29 cellular contexts compared by ENCODE assay signal in genomic region chr15:78623786-78624497, GRCh38. TPM values are rescaled to one million over a fixed set of nuclear protein-coding genes. Genes with fewer than 3 reads are reported as not detected.
"Had no signal": no experiment of that assay in that cellular context is flagged by ENCODE, and none has a peak within 500 bp of the region (broad histone marks: within the 10 kb centered on the region; RNA-seq: fewer than 3 reads in every experiment).

No MANE protein-coding gene starts in this region.

- H3K4me3 ChIP-seq: dorsolateral prefrontal cortex, heart left ventricle, neural progenitor cell, ovary, stomach, thoracic aorta, uterus had no signal

- ATAC-seq: esophagus mucosa, heart left ventricle, left lobe of liver, natural killer cell, right cardiac atrium had no signal

- H3K4me3 Mint-ChIP-seq: mesothelial cell of epicardium, natural killer cell, neural progenitor cell, type B pancreatic cell had no signal

- H3K36me3 Mint-ChIP-seq: mesothelial cell of epicardium, natural killer cell, neural progenitor cell, type B pancreatic cell had no signal

- H3K27ac ChIP-seq: dorsolateral prefrontal cortex, heart left ventricle, neural progenitor cell, ovary, stomach, thoracic aorta, uterus had no signal

- H3K9me3 ChIP-seq: heart left ventricle, ovary, stomach, thoracic aorta, uterus had no signal

- H3K27me3 ChIP-seq: ovary had no signal

- H3K9ac ChIP-seq: neural progenitor cell had no signal

- H3K9me3 Mint-ChIP-seq: mesothelial cell of epicardium, natural killer cell, neural progenitor cell, type B pancreatic cell had no signal

- H3K4me2 ChIP-seq: neural progenitor cell had no signal

- FAIRE-seq: frontal cortex, islet of Langerhans, small intestine had no signal

- DNase-seq: cortex of kidney; dorsolateral prefrontal cortex; effector CD8-positive, alpha-beta T cell; heart left ventricle; hypothalamus; mammary epithelial cell; natural killer cell; nucleus accumbens; ovary; right cardiac atrium; small intestine; stimulated activated CD4-positive, alpha-beta T cell treated with anti-CD3 and anti-CD28 coated beads, Interleukin-12 subunit alpha, Interleukin-12 subunit beta, amount 100 ng/mL, for 4 hours; stimulated activated naive CD4-positive, alpha-beta T cell; substantia nigra; uterus had no signal

- H3K27ac Mint-ChIP-seq: mesothelial cell of epicardium, natural killer cell, neural progenitor cell, progenitor cell of endocrine pancreas, type B pancreatic cell had no signal

- H3K36me3 ChIP-seq: heart left ventricle, neural progenitor cell, ovary, stomach, thoracic aorta, uterus had no signal

- H3K4me1 Mint-ChIP-seq: natural killer cell had no signal

- H3K4me1 ChIP-seq: neural progenitor cell had no signal

- H2AFZ ChIP-seq: neural progenitor cell had no signal

RNA-seq across cellular contexts. Expression of gene CHRNA3, which starts 3.1 kb away (rescaled TPM):
- total RNA-seq: fibroblast of lung, glomerular endothelial cell, left lobe of liver, mammary epithelial cell, natural killer cell, ovary, thoracic aorta had no signal
- polyA plus RNA-seq: fibroblast of lung, mammary epithelial cell had no signal

RNA-seq across cellular contexts. Expression of gene CHRNB4, which starts 17.1 kb away (rescaled TPM):
- total RNA-seq: fibroblast of lung, glomerular endothelial cell, left lobe of liver, mucosa of gallbladder, myocyte, natural killer cell, right cardiac atrium, stomach, thoracic aorta had no signal
- polyA plus RNA-seq: fibroblast of lung, heart left ventricle, right cardiac atrium had no signal
